Comparison of ENCODE assay signal across 19 cellular contexts in genomic region chr10:31000867-31001266, GRCh38. TPM values are rescaled to one million over a fixed set of nuclear protein-coding genes. Genes with fewer than 3 reads are reported as not detected.
DNase-seq lines count a peak whose midpoint lies in the region; TF ChIP-seq lines count a peak whose summit lies in the region.
"Had no signal": no experiment of that assay in that cellular context is flagged by ENCODE, and none has a peak within 500 bp of the region (broad histone marks: within the 10 kb centered on the region; RNA-seq: fewer than 3 reads in every experiment).

No MANE protein-coding gene starts in this region.

- H2BK15ac ChIP-seq in mesenchymal stem cell (ENCODE audit: low read depth, poor library complexity, severe bottlenecking), result no peak overlapping the region

- peaks cover 76% of the 10 kb centered on the region for H3K4me1 Mint-ChIP-seq in Calu3 (ENCODE audit: low read depth, unreplicated experiment)

- no peak overlapping the region for H2BK120ac ChIP-seq in mesenchymal stem cell (ENCODE audit: low read depth, low read length)

- H4K91ac ChIP-seq in mesenchymal stem cell (ENCODE audit: low read length), result no peak overlapping the region

- CTCF ChIA-PET in Calu3 (lab: Charles Lee), result no interaction called here

- no peak overlapping the region for H3K4ac ChIP-seq in mesenchymal stem cell (ENCODE audit: low read depth in 1 of 2, low read length in 2 of 2)

- in situ Hi-C loops in KBM-7 (cut with MboI; ENCODE audit: low pct_unique_long_range_greater_than_20kb, low sequenced_read_pairs), result no loop called here

- no peak overlapping the region for H3K14ac ChIP-seq in mesenchymal stem cell (ENCODE audit: low read length in 2 of 2)

- no peak overlapping the region for H2BK5ac ChIP-seq in mesenchymal stem cell (ENCODE audit: low read depth, low read length, poor library complexity, severe bottlenecking)

- no peaks in the 10 kb centered on the region for H3K27me3 Mint-ChIP-seq in Calu3 (ENCODE audit: unreplicated experiment)
- H3K27me3 Mint-ChIP-seq: B cell had no signal

- H3K36me3 ChIP-seq in mesenchymal stem cell (ENCODE audit: control insufficient read depth in 1 of 2, insufficient read depth in 2 of 2, low read depth in 1 of 2, low read length in 2 of 2) (no peaks in the 10 kb centered on the region), testis (ENCODE audit: low read depth, missing control alignments) (no peaks in the 10 kb centered on the region)
- H3K36me3 ChIP-seq: sigmoid colon, suprapubic skin had no signal

- no peaks in the 10 kb centered on the region for H3K27me3 ChIP-seq in mesenchymal stem cell (ENCODE audit: control insufficient read depth in 1 of 2, insufficient read depth in 1 of 2, low read length in 2 of 2)
- no peaks in the 10 kb centered on the region for H3K27me3 ChIP-seq in testis
- H3K27me3 ChIP-seq: sigmoid colon, suprapubic skin had no signal

- no peak overlapping the region for H3K4me2 ChIP-seq in mesenchymal stem cell (ENCODE audit: low read length, poor library complexity, severe bottlenecking)

- no peak overlapping the region for H3K23ac ChIP-seq in mesenchymal stem cell (ENCODE audit: low read length in 2 of 2)

- H4K8ac ChIP-seq in mesenchymal stem cell (ENCODE audit: low read length), result no peak overlapping the region

- H3K9me3 ChIP-seq in mesenchymal stem cell (ENCODE audit: control insufficient read depth, low read length) (peaks cover 2% of the 10 kb centered on the region), testis (no peaks in the 10 kb centered on the region)
- H3K9me3 ChIP-seq: sigmoid colon, suprapubic skin had no signal

- no peaks in the 10 kb centered on the region for H3K9me3 Mint-ChIP-seq in Calu3 (ENCODE audit: low read depth, unreplicated experiment)

- H3K4me1 ChIP-seq in mesenchymal stem cell (ENCODE audit: control insufficient read depth, insufficient read depth, low read depth, low read length), result peaks cover 5% of the 10 kb centered on the region
- no peaks in the 10 kb centered on the region for H3K4me1 ChIP-seq in testis

- no peak overlapping the region for H2AFZ ChIP-seq in mesenchymal stem cell (ENCODE audit: low read depth, low read length)

- DNase-seq in Calu3 (no peak), NB4 (ENCODE audit: low read depth) (peak; percentile 79), cardiac fibroblast (ENCODE audit: low read depth in 2 of 2) (peak; percentile 47 to 55), mesenchymal stem cell (peak; percentile 43), KBM-7 (no peak), testis (no peak), mucosa of gallbladder (ENCODE audit: low spot score) (no peak)
- DNase-seq in stimulated activated CD8-positive, alpha-beta memory T cell treated with anti-CD3 and anti-CD28 coated beads, Interleukin-4, amount 100 ng/mL, for 48 hours, result no peak
- DNase-seq: activated CD4-positive, CD25-positive, alpha-beta regulatory T cell; activated effector memory CD4-positive, alpha-beta T cell treated with Interleukin-2 at 50 U/mL for 16 hours; aorta; DMS 273 treated with DMSO at 0.1 percent for 48 hours; NCI-H1092; NCI-H748 treated with DMSO at 0.1 percent for 48 hours; sigmoid colon; stimulated activated CD4-positive, alpha-beta T cell treated with anti-CD3 and anti-CD28 coated beads, Interleukin-2, amount 100 ng/mL, for 48 hours had no signal

- peaks cover 10% of the 10 kb centered on the region for H3K79me1 ChIP-seq in mesenchymal stem cell (replicated peaks; ENCODE audit: low read length, poor library complexity, severe bottlenecking)

- no peak overlapping the region for H3K9ac ChIP-seq in mesenchymal stem cell (ENCODE audit: low read length)

- intact Hi-C loops in Calu3 (cut with micrococcal nuclease; ENCODE audit: unreplicated experiment), result loop anchor here (5.0 kb wide), 1 partner anchor 34 kb away; no protein-coding TSS in a partner anchor
- intact Hi-C loops in testis (cut with DNase I; ENCODE audit: low total_unique reads), result no loop called here

- H3K4me3 Mint-ChIP-seq in Calu3 (ENCODE audit: low read depth, unreplicated experiment), result peak overlapping the region; percentile 6
- H3K4me3 Mint-ChIP-seq: B cell had no signal

- peaks cover 5% of the 10 kb centered on the region for H3K36me3 Mint-ChIP-seq in Calu3 (ENCODE audit: insufficient read depth, unreplicated experiment)

- no peak overlapping the region for H2AK5ac ChIP-seq in mesenchymal stem cell (ENCODE audit: low read length, severe bottlenecking)

- WGBS in mesenchymal stem cell, result 97% methylated on average over 2 of the region's 2 CpGs
- WGBS in testis, 2 donors, result 90 to 92% methylated on average over 2 of the region's 2 CpGs

- no peak for TF ChIP-seq POLR2A in NB4 (IDR thresholded peaks at IDR 0.05; ENCODE audit: extremely low read depth, insufficient read length)
- TF ChIP-seq POLR2A in testis (IDR thresholded peaks at IDR 0.05), result no peak

- H3K27ac Mint-ChIP-seq in Calu3 (ENCODE audit: unreplicated experiment), result peak overlapping the region; percentile 69
- H3K27ac Mint-ChIP-seq: B cell had no signal

- TF ChIP-seq CTCF in Calu3 (IDR thresholded peaks at IDR 0.05; ENCODE audit: unreplicated experiment) (no peak), NB4 (IDR thresholded peaks at IDR 0.05; ENCODE audit: low read depth, low read length) (no peak), cardiac fibroblast (IDR thresholded peaks at IDR 0.05; ENCODE audit: low read depth, low read length) (no peak), testis (IDR thresholded peaks at IDR 0.05) (no peak)

- no peak overlapping the region for H2BK12ac ChIP-seq in mesenchymal stem cell (ENCODE audit: low read length in 2 of 2)

- no peak overlapping the region for H3K18ac ChIP-seq in mesenchymal stem cell (ENCODE audit: low read depth in 1 of 2, low read length in 2 of 2)

- BruUV-seq in Calu3 (replicated peaks; lab: Mats Ljungman, UMichigan), result no TSS peak

- H3K4me3 ChIP-seq in NB4 (ENCODE audit: low read depth, low read length), result no peak overlapping the region
- no peak overlapping the region for H3K4me3 ChIP-seq in cardiac fibroblast (replicated peaks in 1 of 2; ENCODE audit: low read depth in 2 of 2, low read length in 2 of 2)
- H3K4me3 ChIP-seq in mesenchymal stem cell (ENCODE audit: insufficient read depth in 1 of 2, low read depth in 1 of 2, low read length in 2 of 2), result no peak overlapping the region
- H3K4me3 ChIP-seq in testis, result no peak overlapping the region
- H3K4me3 ChIP-seq: sigmoid colon, suprapubic skin had no signal

- H3K27ac ChIP-seq in mesenchymal stem cell (ENCODE audit: low read length, poor library complexity, severe bottlenecking), result no peak overlapping the region
- H3K27ac ChIP-seq in testis, result no peak overlapping the region
- H3K27ac ChIP-seq: epithelial cell of prostate, suprapubic skin had no signal

RNA-seq across cellular contexts. Expression of gene ZNF438, which starts 30.8 kb away (rescaled TPM):
- 4.0 and 4.3 TPM in 2 replicates for total RNA-seq in Calu3 (2022)
- 3.4 TPM for polyA plus RNA-seq in mesenchymal stem cell (2013, experiment 1 of 2)
- polyA plus RNA-seq in mesenchymal stem cell (2013, experiment 2 of 2), result 3.5 TPM
- total RNA-seq in testis, result 10 to 100 TPM; 15.3 to 17.8 TPM
- polyA plus RNA-seq in testis (ENCODE audit: insufficient read depth, low read depth, low replicate concordance), result 16.2 TPM
- total RNA-seq in mucosa of gallbladder, result 7.8 TPM

Comparison
In these comparisons a context has a peak if more than half of its experiments do, and no peak if none do; other contexts are left out.
1. DNase-seq: peak in NB4 (single experiment), cardiac fibroblast (2 of 2) and mesenchymal stem cell (single experiment); none in Calu3 (single experiment), stimulated activated CD8-positive, alpha-beta memory T cell treated with anti-CD3 and anti-CD28 coated beads, Interleukin-4, amount 100 ng/mL, for 48 hours (single experiment), KBM-7 (single experiment), testis (single experiment) and mucosa of gallbladder (single experiment).